ENCODE assay signal across 1 cellular context in the genomic region with DNA sequence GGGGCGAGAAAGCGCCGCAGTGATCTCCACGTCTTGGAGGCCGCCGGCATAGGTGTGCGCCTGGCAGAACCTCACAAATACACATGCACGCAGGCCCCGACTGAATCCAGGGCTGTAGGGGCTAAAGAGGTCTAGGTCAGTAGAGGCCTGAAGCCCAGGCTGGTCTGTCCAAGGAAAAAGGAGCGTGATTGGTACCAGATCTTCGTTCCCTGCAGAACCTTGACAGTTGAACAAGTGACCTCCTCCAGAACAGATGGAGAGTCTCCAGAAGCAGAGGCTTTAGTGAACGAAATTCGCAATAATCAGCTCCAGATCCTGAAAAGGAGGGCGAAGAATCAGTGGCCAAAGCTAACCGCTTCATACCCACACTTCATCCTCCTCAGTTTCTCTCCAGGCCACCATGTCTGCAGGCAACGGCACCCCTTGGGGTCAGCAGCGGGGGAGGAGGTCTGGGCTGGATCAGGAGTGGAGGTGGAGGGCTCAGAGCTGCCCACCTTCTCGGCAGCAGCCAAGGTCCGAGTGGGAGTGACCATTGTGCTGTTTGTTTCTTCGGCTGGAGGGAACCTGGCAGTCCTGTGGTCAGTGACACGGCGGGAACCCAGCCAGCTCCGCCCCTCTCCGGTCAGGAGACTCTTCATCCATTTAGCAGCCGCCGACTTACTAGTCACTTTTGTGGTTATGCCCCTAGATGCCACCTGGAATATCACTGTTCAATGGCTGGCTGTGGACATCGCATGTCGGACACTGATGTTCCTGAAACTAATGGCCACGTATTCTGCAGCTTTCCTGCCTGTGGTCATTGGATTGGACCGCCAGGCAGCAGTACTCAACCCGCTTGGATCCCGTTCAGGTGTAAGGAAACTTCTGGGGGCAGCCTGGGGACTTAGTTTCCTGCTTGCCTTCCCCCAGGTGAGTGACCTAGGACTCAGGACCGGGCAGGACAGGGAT.
A peak's percentile ranks its signal among the peaks of the same experiment; 100 is the strongest.
TF ChIP-seq lines count a peak whose summit lies in the region.

No MANE protein-coding gene starts in this region.

TF ChIP-seq in K562, 482 proteins besides CTCF, POLR2A, EP300 and RAD21 (continues in another document):
- TF ChIP-seq MTA1 (IDR thresholded peaks at IDR 0.05; ENCODE audit: borderline replicate concordance): no peak
- TF ChIP-seq, protein P1, sequence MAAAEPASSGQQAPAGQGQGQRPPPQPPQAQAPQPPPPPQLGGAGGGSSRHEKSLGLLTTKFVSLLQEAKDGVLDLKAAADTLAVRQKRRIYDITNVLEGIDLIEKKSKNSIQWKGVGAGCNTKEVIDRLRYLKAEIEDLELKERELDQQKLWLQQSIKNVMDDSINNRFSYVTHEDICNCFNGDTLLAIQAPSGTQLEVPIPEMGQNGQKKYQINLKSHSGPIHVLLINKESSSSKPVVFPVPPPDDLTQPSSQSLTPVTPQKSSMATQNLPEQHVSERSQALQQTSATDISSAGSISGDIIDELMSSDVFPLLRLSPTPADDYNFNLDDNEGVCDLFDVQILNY (CRISPR knock-in tag; IDR thresholded peaks at IDR 0.05): no peak
- TF ChIP-seq EGR1 (conservative IDR thresholded peaks at IDR 0.05): peak; percentile 14; the same call in 1 of the 2 replicates
- peak; percentile 35 for TF ChIP-seq KDM5B (IDR thresholded peaks at IDR 0.05; ENCODE audit: insufficient replicate concordance, low read depth, low read length)
- no peak for TF ChIP-seq ZNF668 (CRISPR knock-in tag; IDR thresholded peaks at IDR 0.05)
- TF ChIP-seq, protein P2, sequence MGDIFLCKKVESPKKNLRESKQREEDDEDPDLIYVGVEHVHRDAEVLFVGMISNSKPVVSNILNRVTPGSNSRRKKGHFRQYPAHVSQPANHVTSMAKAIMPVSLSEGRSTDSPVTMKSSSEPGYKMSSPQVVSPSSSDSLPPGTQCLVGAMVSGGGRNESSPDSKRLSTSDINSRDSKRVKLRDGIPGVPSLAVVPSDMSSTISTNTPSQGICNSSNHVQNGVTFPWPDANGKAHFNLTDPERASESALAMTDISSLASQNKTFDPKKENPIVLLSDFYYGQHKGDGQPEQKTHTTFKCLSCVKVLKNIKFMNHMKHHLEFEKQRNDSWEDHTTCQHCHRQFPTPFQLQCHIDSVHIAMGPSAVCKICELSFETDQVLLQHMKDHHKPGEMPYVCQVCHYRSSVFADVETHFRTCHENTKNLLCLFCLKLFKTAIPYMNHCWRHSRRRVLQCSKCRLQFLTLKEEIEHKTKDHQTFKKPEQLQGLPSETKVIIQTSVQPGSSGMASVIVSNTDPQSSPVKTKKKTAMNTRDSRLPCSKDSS (IDR thresholded peaks at IDR 0.05; ENCODE audit: low read depth, partially characterized antibody): no peak
- no peak for TF ChIP-seq MCM2 (IDR thresholded peaks at IDR 0.05; ENCODE audit: low read depth)
- TF ChIP-seq BCOR (IDR thresholded peaks at IDR 0.05): no peak
- no peak for TF ChIP-seq MAFK (IDR thresholded peaks at IDR 0.05; ENCODE audit: low read length)
- TF ChIP-seq, protein P3, sequence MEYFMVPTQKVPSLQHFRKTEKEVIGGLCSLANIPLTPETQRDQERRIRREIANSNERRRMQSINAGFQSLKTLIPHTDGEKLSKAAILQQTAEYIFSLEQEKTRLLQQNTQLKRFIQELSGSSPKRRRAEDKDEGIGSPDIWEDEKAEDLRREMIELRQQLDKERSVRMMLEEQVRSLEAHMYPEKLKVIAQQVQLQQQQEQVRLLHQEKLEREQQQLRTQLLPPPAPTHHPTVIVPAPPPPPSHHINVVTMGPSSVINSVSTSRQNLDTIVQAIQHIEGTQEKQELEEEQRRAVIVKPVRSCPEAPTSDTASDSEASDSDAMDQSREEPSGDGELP (CRISPR knock-in tag; IDR thresholded peaks at IDR 0.05; ENCODE audit: borderline replicate concordance): peak; percentile 22; the same call in 1 of the 2 replicates
- no peak for TF ChIP-seq MCM3 (IDR thresholded peaks at IDR 0.05)
- TF ChIP-seq, protein P4, sequence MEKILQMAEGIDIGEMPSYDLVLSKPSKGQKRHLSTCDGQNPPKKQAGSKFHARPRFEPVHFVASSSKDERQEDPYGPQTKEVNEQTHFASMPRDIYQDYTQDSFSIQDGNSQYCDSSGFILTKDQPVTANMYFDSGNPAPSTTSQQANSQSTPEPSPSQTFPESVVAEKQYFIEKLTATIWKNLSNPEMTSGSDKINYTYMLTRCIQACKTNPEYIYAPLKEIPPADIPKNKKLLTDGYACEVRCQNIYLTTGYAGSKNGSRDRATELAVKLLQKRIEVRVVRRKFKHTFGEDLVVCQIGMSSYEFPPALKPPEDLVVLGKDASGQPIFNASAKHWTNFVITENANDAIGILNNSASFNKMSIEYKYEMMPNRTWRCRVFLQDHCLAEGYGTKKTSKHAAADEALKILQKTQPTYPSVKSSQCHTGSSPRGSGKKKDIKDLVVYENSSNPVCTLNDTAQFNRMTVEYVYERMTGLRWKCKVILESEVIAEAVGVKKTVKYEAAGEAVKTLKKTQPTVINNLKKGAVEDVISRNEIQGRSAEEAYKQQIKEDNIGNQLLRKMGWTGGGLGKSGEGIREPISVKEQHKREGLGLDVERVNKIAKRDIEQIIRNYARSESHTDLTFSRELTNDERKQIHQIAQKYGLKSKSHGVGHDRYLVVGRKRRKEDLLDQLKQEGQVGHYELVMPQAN (IDR thresholded peaks at IDR 0.05; ENCODE audit: borderline replicate concordance): peak; percentile 67; the same call in 1 of the 2 replicates
- no peak for TF ChIP-seq BRF1 (IDR thresholded peaks at IDR 0.05; ENCODE audit: borderline replicate concordance, extremely low read depth, insufficient read length)
- TF ChIP-seq NEUROD1 (IDR thresholded peaks at IDR 0.05; ENCODE audit: borderline replicate concordance, low read depth, low read length, partially characterized antibody): no peak
- TF ChIP-seq ZNF121 (CRISPR knock-in tag; conservative IDR thresholded peaks at IDR 0.05): no peak
- no peak for TF ChIP-seq MTF1 (CRISPR knock-in tag; IDR thresholded peaks at IDR 0.05; ENCODE audit: borderline replicate concordance)
- TF ChIP-seq, protein P5, sequence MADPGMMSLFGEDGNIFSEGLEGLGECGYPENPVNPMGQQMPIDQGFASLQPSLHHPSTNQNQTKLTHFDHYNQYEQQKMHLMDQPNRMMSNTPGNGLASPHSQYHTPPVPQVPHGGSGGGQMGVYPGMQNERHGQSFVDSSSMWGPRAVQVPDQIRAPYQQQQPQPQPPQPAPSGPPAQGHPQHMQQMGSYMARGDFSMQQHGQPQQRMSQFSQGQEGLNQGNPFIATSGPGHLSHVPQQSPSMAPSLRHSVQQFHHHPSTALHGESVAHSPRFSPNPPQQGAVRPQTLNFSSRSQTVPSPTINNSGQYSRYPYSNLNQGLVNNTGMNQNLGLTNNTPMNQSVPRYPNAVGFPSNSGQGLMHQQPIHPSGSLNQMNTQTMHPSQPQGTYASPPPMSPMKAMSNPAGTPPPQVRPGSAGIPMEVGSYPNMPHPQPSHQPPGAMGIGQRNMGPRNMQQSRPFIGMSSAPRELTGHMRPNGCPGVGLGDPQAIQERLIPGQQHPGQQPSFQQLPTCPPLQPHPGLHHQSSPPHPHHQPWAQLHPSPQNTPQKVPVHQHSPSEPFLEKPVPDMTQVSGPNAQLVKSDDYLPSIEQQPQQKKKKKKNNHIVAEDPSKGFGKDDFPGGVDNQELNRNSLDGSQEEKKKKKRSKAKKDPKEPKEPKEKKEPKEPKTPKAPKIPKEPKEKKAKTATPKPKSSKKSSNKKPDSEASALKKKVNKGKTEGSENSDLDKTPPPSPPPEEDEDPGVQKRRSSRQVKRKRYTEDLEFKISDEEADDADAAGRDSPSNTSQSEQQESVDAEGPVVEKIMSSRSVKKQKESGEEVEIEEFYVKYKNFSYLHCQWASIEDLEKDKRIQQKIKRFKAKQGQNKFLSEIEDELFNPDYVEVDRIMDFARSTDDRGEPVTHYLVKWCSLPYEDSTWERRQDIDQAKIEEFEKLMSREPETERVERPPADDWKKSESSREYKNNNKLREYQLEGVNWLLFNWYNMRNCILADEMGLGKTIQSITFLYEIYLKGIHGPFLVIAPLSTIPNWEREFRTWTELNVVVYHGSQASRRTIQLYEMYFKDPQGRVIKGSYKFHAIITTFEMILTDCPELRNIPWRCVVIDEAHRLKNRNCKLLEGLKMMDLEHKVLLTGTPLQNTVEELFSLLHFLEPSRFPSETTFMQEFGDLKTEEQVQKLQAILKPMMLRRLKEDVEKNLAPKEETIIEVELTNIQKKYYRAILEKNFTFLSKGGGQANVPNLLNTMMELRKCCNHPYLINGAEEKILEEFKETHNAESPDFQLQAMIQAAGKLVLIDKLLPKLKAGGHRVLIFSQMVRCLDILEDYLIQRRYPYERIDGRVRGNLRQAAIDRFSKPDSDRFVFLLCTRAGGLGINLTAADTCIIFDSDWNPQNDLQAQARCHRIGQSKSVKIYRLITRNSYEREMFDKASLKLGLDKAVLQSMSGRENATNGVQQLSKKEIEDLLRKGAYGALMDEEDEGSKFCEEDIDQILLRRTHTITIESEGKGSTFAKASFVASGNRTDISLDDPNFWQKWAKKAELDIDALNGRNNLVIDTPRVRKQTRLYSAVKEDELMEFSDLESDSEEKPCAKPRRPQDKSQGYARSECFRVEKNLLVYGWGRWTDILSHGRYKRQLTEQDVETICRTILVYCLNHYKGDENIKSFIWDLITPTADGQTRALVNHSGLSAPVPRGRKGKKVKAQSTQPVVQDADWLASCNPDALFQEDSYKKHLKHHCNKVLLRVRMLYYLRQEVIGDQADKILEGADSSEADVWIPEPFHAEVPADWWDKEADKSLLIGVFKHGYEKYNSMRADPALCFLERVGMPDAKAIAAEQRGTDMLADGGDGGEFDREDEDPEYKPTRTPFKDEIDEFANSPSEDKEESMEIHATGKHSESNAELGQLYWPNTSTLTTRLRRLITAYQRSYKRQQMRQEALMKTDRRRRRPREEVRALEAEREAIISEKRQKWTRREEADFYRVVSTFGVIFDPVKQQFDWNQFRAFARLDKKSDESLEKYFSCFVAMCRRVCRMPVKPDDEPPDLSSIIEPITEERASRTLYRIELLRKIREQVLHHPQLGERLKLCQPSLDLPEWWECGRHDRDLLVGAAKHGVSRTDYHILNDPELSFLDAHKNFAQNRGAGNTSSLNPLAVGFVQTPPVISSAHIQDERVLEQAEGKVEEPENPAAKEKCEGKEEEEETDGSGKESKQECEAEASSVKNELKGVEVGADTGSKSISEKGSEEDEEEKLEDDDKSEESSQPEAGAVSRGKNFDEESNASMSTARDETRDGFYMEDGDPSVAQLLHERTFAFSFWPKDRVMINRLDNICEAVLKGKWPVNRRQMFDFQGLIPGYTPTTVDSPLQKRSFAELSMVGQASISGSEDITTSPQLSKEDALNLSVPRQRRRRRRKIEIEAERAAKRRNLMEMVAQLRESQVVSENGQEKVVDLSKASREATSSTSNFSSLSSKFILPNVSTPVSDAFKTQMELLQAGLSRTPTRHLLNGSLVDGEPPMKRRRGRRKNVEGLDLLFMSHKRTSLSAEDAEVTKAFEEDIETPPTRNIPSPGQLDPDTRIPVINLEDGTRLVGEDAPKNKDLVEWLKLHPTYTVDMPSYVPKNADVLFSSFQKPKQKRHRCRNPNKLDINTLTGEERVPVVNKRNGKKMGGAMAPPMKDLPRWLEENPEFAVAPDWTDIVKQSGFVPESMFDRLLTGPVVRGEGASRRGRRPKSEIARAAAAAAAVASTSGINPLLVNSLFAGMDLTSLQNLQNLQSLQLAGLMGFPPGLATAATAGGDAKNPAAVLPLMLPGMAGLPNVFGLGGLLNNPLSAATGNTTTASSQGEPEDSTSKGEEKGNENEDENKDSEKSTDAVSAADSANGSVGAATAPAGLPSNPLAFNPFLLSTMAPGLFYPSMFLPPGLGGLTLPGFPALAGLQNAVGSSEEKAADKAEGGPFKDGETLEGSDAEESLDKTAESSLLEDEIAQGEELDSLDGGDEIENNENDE (IDR thresholded peaks at IDR 0.05; ENCODE audit: low read depth, low read length): no peak
- no peak for TF ChIP-seq SMARCB1 (IDR thresholded peaks at IDR 0.05; ENCODE audit: insufficient read length, low read depth)
- no peak for TF ChIP-seq ZNF408 (CRISPR knock-in tag; IDR thresholded peaks at IDR 0.05; ENCODE audit: low read depth)
- no peak for TF ChIP-seq NR2C1 (IDR thresholded peaks at IDR 0.05)
- no peak for TF ChIP-seq NR2C1 (tag; IDR thresholded peaks at IDR 0.05)
- TF ChIP-seq ZNF586 (CRISPR knock-in tag; conservative IDR thresholded peaks at IDR 0.05): no peak
- no peak for TF ChIP-seq ZNF232 (CRISPR knock-in tag; IDR thresholded peaks at IDR 0.05)
- no peak for TF ChIP-seq ELF4 (CRISPR knock-in tag; IDR thresholded peaks at IDR 0.05)
- TF ChIP-seq HNRNPL (IDR thresholded peaks at IDR 0.05; ENCODE audit: low read depth, low read length): no peak
- TF ChIP-seq, protein P6, sequence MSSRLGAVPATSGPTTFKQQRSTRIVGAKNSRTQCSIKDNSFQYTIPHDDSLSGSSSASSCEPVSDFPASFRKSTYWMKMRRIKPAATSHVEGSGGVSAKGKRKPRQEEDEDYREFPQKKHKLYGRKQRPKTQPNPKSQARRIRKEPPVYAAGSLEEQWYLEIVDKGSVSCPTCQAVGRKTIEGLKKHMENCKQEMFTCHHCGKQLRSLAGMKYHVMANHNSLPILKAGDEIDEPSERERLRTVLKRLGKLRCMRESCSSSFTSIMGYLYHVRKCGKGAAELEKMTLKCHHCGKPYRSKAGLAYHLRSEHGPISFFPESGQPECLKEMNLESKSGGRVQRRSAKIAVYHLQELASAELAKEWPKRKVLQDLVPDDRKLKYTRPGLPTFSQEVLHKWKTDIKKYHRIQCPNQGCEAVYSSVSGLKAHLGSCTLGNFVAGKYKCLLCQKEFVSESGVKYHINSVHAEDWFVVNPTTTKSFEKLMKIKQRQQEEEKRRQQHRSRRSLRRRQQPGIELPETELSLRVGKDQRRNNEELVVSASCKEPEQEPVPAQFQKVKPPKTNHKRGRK (tag; IDR thresholded peaks at IDR 0.05): no peak
- TF ChIP-seq, protein P7, sequence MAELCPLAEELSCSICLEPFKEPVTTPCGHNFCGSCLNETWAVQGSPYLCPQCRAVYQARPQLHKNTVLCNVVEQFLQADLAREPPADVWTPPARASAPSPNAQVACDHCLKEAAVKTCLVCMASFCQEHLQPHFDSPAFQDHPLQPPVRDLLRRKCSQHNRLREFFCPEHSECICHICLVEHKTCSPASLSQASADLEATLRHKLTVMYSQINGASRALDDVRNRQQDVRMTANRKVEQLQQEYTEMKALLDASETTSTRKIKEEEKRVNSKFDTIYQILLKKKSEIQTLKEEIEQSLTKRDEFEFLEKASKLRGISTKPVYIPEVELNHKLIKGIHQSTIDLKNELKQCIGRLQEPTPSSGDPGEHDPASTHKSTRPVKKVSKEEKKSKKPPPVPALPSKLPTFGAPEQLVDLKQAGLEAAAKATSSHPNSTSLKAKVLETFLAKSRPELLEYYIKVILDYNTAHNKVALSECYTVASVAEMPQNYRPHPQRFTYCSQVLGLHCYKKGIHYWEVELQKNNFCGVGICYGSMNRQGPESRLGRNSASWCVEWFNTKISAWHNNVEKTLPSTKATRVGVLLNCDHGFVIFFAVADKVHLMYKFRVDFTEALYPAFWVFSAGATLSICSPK (IDR thresholded peaks at IDR 0.05; ENCODE audit: borderline replicate concordance): no peak
- TF ChIP-seq CBFA2T3 (IDR thresholded peaks at IDR 0.05): no peak
- TF ChIP-seq, protein P8, sequence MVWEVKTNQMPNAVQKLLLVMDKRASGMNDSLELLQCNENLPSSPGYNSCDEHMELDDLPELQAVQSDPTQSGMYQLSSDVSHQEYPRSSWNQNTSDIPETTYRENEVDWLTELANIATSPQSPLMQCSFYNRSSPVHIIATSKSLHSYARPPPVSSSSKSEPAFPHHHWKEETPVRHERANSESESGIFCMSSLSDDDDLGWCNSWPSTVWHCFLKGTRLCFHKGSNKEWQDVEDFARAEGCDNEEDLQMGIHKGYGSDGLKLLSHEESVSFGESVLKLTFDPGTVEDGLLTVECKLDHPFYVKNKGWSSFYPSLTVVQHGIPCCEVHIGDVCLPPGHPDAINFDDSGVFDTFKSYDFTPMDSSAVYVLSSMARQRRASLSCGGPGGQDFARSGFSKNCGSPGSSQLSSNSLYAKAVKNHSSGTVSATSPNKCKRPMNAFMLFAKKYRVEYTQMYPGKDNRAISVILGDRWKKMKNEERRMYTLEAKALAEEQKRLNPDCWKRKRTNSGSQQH (CRISPR knock-in tag; IDR thresholded peaks at IDR 0.05): no peak
- no peak for TF ChIP-seq BRD4 (IDR thresholded peaks at IDR 0.05)
